ENCODE assay signal across 13 cellular contexts in genomic region chr1:30902653-30903290, GRCh38. TPM values are rescaled to one million over a fixed set of nuclear protein-coding genes. Genes with fewer than 3 reads are reported as not detected.
DNase-seq lines count a peak whose midpoint lies in the region; ATAC-seq and TF ChIP-seq lines count a peak whose summit lies in the region.
"Had no signal": no experiment of that assay in that cellular context is flagged by ENCODE, and none has a peak within 500 bp of the region (broad histone marks: within the 10 kb centered on the region; RNA-seq: fewer than 3 reads in every experiment).

No MANE protein-coding gene starts in this region.

- no peaks in the 10 kb centered on the region for H3K36me3 Mint-ChIP-seq in WTC11

- H3K27ac ChIP-seq in gastroesophageal sphincter (peak overlapping the region; percentile 16 to 84 (median 77)), muscle layer of colon (ENCODE audit: low read depth, low read length) (peak overlapping the region; percentile 86), tibial artery (peak overlapping the region; percentile 50 to 76), colonic mucosa (no peak overlapping the region)

- H3K9me3 ChIP-seq in gastroesophageal sphincter (no peaks in the 10 kb centered on the region), muscle layer of colon (ENCODE audit: low read length) (no peaks in the 10 kb centered on the region), tibial artery (no peaks in the 10 kb centered on the region), colonic mucosa (no peaks in the 10 kb centered on the region)

- H3K4me1 ChIP-seq in gastroesophageal sphincter (peaks cover 0 to 98% (median 40%) of the 10 kb centered on the region in 3 donors), muscle layer of colon (ENCODE audit: insufficient read depth, low read length) (peaks cover 78% of the 10 kb centered on the region), tibial artery (peaks cover 0 to 71% (median 40%) of the 10 kb centered on the region in 4 donors), colonic mucosa (no peaks in the 10 kb centered on the region)

- no peak for ATAC-seq in WTC11
- no peak for ATAC-seq in gastroesophageal sphincter
- ATAC-seq in HG03432 (IDR thresholded peaks at IDR 0.05; ENCODE audit: unreplicated experiment) = no peak

- no peaks in the 10 kb centered on the region for H3K36me3 ChIP-seq in gastroesophageal sphincter
- no peaks in the 10 kb centered on the region for H3K36me3 ChIP-seq in muscle layer of colon (ENCODE audit: insufficient read depth, low read length)
- no peaks in the 10 kb centered on the region for H3K36me3 ChIP-seq in tibial artery
- H3K36me3 ChIP-seq in colonic mucosa = no peaks in the 10 kb centered on the region

- H3K27ac Mint-ChIP-seq in WTC11 = peak overlapping the region; percentile 60
- H3K27ac Mint-ChIP-seq: activated T-helper 2 cell treated with anti-CD3 and anti-CD28 coated beads, Interferon-gamma antibody, Interleukin-2, Interleukin-4, amounts not matched to agents 10 μg/mL and 5 μg/mL and 100 μg/mL, durations not matched to agents 14 hours and 24 hours and 36 hours; CD4-positive, alpha-beta T cell had no signal

- POLR2A ChIA-PET in WTC11 (lab: Charles Lee) = interaction anchor here (1.2 kb wide), 1 partner anchor 87 kb away, joined by 3 read pairs; no protein-coding TSS in a partner anchor

- TF ChIP-seq EP300 in gastroesophageal sphincter (IDR thresholded peaks at IDR 0.05) = no peak

- CTCF ChIA-PET in WTC11 (lab: Charles Lee) = interaction anchor here (0.8 to 17.8 kb wide), 6 partner anchors 9 to 123 kb away, joined by 3 to 606 read pairs (median 4); no protein-coding TSS in a partner anchor

- H3K9ac ChIP-seq in muscle layer of colon (ENCODE audit: low read length) (no peak overlapping the region), colonic mucosa (ENCODE audit: low read depth in 2 of 2, low read length in 2 of 2) (peak overlapping the region in 1 of 2 donors; percentile 12)

- DNase-seq in WTC11 (ENCODE audit: low spot score) = no peak
- DNase-seq in tibial artery = no peak
- DNase-seq in colonic mucosa = no peak
- DNase-seq in DMS153 treated with DMSO at 0.1 percent for 48 hours (lab: John Stamatoyannopoulos, UW; ENCODE audit: unreplicated experiment) = no peak
- DNase-seq in NCI-H1092 (lab: John Stamatoyannopoulos, UW) = no peak
- DNase-seq: activated CD4-positive, alpha-beta T cell treated with anti-CD3 and anti-CD28 coated beads for 4 hours; CD4-positive, alpha-beta T cell; GF-D8; NCI-H2171 had no signal

- H3K4me1 Mint-ChIP-seq in WTC11 = peaks cover 41% of the 10 kb centered on the region

- H3K4me3 ChIP-seq in gastroesophageal sphincter = no peak overlapping the region
- no peak overlapping the region for H3K4me3 ChIP-seq in muscle layer of colon (ENCODE audit: low read depth in 1 of 2, low read length in 2 of 2)
- H3K4me3 ChIP-seq in tibial artery = no peak overlapping the region
- H3K4me3 ChIP-seq in colonic mucosa = no peak overlapping the region

- TF ChIP-seq POLR2A in gastroesophageal sphincter (IDR thresholded peaks at IDR 0.05) = no peak

- H3K4me3 Mint-ChIP-seq in WTC11 = no peak overlapping the region
- H3K4me3 Mint-ChIP-seq: CD4-positive, alpha-beta T cell had no signal

- peaks cover 9% of the 10 kb centered on the region for H3K27me3 Mint-ChIP-seq in WTC11 (ENCODE audit: low read depth)

- no peaks in the 10 kb centered on the region for H3K9me3 Mint-ChIP-seq in WTC11
- H3K9me3 Mint-ChIP-seq: activated T-helper 2 cell treated with anti-CD3 and anti-CD28 coated beads, Interferon-gamma antibody, Interleukin-2, Interleukin-4, amounts not matched to agents 10 μg/mL and 5 μg/mL and 100 μg/mL, durations not matched to agents 14 hours and 24 hours and 36 hours; CD4-positive, alpha-beta T cell had no signal

- intact Hi-C loops in tibial artery (cut with DNase I; ENCODE audit: low total_unique reads) (no loop called here), colonic mucosa (cut with DNase I) (no loop called here)

- 45 to 66% methylated on average over 3 to 4 of the region's 9 CpGs for WGBS in gastroesophageal sphincter (ENCODE audit: low coverage in 1 of 2), 2 donors

- no peak for TF ChIP-seq CTCF in WTC11 (IDR thresholded peaks at IDR 0.05)
- no peak for TF ChIP-seq CTCF in gastroesophageal sphincter (IDR thresholded peaks at IDR 0.05)
- TF ChIP-seq CTCF in tibial artery (IDR thresholded peaks at IDR 0.05) = no peak
- TF ChIP-seq CTCF in colonic mucosa (IDR thresholded peaks at IDR 0.05) = no peak

- H3K27me3 ChIP-seq in gastroesophageal sphincter = no peaks in the 10 kb centered on the region
- no peaks in the 10 kb centered on the region for H3K27me3 ChIP-seq in muscle layer of colon (ENCODE audit: control insufficient read depth in 1 of 2, insufficient read depth in 2 of 2, low read length in 2 of 2)
- H3K27me3 ChIP-seq in tibial artery = no peaks in the 10 kb centered on the region
- H3K27me3 ChIP-seq in colonic mucosa = no peaks in the 10 kb centered on the region

TF ChIP-seq in WTC11, 78 proteins besides CTCF, POLR2A, EP300 and RAD21 (continues in another document):
- TF ChIP-seq ZNF232 (CRISPR knock-in tag; IDR thresholded peaks at IDR 0.05) (no peak), SMAD3 (CRISPR knock-in tag; IDR thresholded peaks at IDR 0.05; ENCODE audit: borderline replicate concordance) (no peak), ZNF423 (CRISPR knock-in tag; IDR thresholded peaks at IDR 0.05) (no peak), ATF3 (CRISPR knock-in tag; conservative IDR thresholded peaks at IDR 0.05) (no peak), SOX15 (CRISPR knock-in tag; IDR thresholded peaks at IDR 0.05) (no peak), NFYB (CRISPR knock-in tag; conservative IDR thresholded peaks at IDR 0.05; ENCODE audit: low read depth) (no peak), GRHL2 (CRISPR knock-in tag; IDR thresholded peaks at IDR 0.05; ENCODE audit: insufficient replicate concordance, severe bottlenecking) (no peak), PRRX2 (CRISPR knock-in tag; IDR thresholded peaks at IDR 0.05) (no peak), ZSCAN18 (CRISPR knock-in tag; IDR thresholded peaks at IDR 0.05) (no peak), NR1H2 (CRISPR knock-in tag; IDR thresholded peaks at IDR 0.05) (no peak), MAX (CRISPR knock-in tag; IDR thresholded peaks at IDR 0.05) (no peak), GTF2I (CRISPR knock-in tag; conservative IDR thresholded peaks at IDR 0.05) (no peak), STAT6 (CRISPR knock-in tag; conservative IDR thresholded peaks at IDR 0.05; ENCODE audit: low read depth) (no peak), ATF6 (CRISPR knock-in tag; IDR thresholded peaks at IDR 0.05) (no peak), NR3C1 (CRISPR knock-in tag; conservative IDR thresholded peaks at IDR 0.05; ENCODE audit: low read depth) (no peak)

RNA-seq across cellular contexts. Expression of gene SDC3, which starts 5.8 kb away (rescaled TPM):
- total RNA-seq in WTC11 (2021) (31.1 to 32.3 TPM (median 31.2 TPM) in 3 replicates), gastroesophageal sphincter (100 to 1,000 TPM in 1 of 4 donors, 10 to 100 TPM in 3; 45.1 to 112 (median 52.6) TPM), colonic mucosa (10 to 100 TPM; 15.2 to 24.2 TPM)
